ENCODE assay signal across 1 cellular context in genomic region chr19:2170219-2170618, GRCh38.
TF ChIP-seq lines count a peak whose summit lies in the region.

No MANE protein-coding gene starts in this region.

TF ChIP-seq in GM23338, 12 proteins besides CTCF, POLR2A, EP300 and RAD21 (continued from another document):
- TF ChIP-seq, protein P1, sequence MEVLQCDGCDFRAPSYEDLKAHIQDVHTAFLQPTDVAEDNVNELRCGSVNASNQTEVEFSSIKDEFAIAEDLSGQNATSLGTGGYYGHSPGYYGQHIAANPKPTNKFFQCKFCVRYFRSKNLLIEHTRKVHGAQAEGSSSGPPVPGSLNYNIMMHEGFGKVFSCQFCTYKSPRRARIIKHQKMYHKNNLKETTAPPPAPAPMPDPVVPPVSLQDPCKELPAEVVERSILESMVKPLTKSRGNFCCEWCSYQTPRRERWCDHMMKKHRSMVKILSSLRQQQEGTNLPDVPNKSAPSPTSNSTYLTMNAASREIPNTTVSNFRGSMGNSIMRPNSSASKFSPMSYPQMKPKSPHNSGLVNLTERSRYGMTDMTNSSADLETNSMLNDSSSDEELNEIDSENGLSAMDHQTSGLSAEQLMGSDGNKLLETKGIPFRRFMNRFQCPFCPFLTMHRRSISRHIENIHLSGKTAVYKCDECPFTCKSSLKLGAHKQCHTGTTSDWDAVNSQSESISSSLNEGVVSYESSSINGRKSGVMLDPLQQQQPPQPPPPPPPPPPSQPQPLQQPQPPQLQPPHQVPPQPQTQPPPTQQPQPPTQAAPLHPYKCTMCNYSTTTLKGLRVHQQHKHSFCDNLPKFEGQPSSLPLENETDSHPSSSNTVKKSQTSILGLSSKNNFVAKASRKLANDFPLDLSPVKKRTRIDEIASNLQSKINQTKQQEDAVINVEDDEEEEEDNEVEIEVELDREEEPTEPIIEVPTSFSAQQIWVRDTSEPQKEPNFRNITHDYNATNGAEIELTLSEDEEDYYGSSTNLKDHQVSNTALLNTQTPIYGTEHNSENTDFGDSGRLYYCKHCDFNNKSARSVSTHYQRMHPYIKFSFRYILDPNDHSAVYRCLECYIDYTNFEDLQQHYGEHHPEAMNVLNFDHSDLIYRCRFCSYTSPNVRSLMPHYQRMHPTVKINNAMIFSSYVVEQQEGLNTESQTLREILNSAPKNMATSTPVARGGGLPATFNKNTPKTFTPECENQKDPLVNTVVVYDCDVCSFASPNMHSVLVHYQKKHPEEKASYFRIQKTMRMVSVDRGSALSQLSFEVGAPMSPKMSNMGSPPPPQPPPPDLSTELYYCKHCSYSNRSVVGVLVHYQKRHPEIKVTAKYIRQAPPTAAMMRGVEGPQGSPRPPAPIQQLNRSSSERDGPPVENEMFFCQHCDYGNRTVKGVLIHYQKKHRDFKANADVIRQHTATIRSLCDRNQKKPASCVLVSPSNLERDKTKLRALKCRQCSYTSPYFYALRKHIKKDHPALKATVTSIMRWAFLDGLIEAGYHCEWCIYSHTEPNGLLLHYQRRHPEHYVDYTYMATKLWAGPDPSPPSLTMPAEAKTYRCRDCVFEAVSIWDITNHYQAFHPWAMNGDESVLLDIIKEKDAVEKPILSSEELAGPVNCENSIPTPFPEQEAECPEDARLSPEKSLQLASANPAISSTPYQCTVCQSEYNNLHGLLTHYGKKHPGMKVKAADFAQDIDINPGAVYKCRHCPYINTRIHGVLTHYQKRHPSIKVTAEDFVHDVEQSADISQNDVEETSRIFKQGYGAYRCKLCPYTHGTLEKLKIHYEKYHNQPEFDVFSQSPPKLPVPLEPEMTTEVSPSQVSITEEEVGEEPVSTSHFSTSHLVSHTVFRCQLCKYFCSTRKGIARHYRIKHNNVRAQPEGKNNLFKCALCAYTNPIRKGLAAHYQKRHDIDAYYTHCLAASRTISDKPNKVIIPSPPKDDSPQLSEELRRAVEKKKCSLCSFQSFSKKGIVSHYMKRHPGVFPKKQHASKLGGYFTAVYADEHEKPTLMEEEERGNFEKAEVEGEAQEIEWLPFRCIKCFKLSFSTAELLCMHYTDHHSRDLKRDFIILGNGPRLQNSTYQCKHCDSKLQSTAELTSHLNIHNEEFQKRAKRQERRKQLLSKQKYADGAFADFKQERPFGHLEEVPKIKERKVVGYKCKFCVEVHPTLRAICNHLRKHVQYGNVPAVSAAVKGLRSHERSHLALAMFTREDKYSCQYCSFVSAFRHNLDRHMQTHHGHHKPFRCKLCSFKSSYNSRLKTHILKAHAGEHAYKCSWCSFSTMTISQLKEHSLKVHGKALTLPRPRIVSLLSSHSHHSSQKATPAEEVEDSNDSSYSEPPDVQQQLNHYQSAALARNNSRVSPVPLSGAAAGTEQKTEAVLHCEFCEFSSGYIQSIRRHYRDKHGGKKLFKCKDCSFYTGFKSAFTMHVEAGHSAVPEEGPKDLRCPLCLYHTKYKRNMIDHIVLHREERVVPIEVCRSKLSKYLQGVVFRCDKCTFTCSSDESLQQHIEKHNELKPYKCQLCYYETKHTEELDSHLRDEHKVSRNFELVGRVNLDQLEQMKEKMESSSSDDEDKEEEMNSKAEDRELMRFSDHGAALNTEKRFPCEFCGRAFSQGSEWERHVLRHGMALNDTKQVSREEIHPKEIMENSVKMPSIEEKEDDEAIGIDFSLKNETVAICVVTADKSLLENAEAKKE (CRISPR knock-in tag; IDR thresholded peaks at IDR 0.05) = no peak
- no peak for TF ChIP-seq ZNF331 (CRISPR knock-in tag; IDR thresholded peaks at IDR 0.05; ENCODE audit: low read depth)
- TF ChIP-seq JUNB (IDR thresholded peaks at IDR 0.05; ENCODE audit: unreplicated experiment) = no peak
